ENCODE assay signal across 15 cellular contexts in the genomic region with DNA sequence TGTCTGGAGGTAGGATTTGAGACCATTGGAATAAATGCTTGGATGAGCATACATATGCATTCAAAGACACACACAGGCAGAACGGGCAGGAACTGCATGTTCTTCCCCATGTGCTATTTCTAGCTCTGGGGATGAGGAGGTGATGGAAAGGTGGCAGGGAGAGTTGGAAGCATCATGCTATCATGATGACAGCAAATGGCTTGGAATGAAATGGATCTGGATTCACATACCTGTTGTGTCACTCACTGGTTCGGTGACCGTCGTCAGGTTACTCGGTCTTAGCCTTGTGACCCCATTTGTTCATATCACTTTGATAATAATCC.
DNase-seq lines count a peak whose midpoint lies in the region; ATAC-seq, FAIRE-seq and TF ChIP-seq lines count a peak whose summit lies in the region.
"Had no signal": no experiment of that assay in that cellular context is flagged by ENCODE, and none has a peak within 500 bp of the region (broad histone marks: within the 10 kb centered on the region; RNA-seq: fewer than 3 reads in every experiment).

No MANE protein-coding gene starts in this region.

- no peak overlapping the region for H2BK120ac ChIP-seq in neuronal stem cell (ENCODE audit: low read depth, low read length)

- TF ChIP-seq EP300 in stomach (IDR thresholded peaks at IDR 0.05), result no peak

- H3K4me1 ChIP-seq in right lobe of liver, result peaks cover 0 to 13% (median 3%) of the 10 kb centered on the region in 4 donors
- H3K4me1 ChIP-seq in neuronal stem cell (ENCODE audit: control insufficient read depth in 2 of 2, insufficient read depth in 1 of 2, low read depth in 1 of 2, low read length in 2 of 2), result peaks cover 6 to 17% of the 10 kb centered on the region in 2 donors
- H3K4me1 ChIP-seq in stomach, result no peaks in the 10 kb centered on the region

- H3K4me3 ChIP-seq in bronchial epithelial cell (ENCODE audit: low read depth, low read length) (no peak overlapping the region), right lobe of liver (no peak overlapping the region), neuronal stem cell (ENCODE audit: low read length in 2 of 2) (peak overlapping the region in 1 of 2 donors; percentile 60), stomach (no peak overlapping the region)
- H3K4me3 ChIP-seq: BLaER1 treated with 17β-estradiol and CSF1 and Interleukin-3, amounts not matched to agents 10 nM and 100 nM; GM12878 had no signal

- H3K14ac ChIP-seq in neuronal stem cell (ENCODE audit: low read length), result no peak overlapping the region

- no peak overlapping the region for H2AK5ac ChIP-seq in neuronal stem cell (ENCODE audit: low read depth, low read length)

- DNase-seq in bronchial epithelial cell (ENCODE audit: low read depth) (no peak), right lobe of liver (no peak), neuronal stem cell (ENCODE audit: low spot score) (no peak), NCI-H187 treated with DMSO at 0.1 percent for 48 hours (lab: John Stamatoyannopoulos, UW) (no peak), stomach (no peak), NCI-H1105 (lab: John Stamatoyannopoulos, UW) (no peak)
- DNase-seq: CD4-positive, alpha-beta memory T cell; DND-41; Karpas-422; NCI-H1694 treated with DMSO at 0.1 percent for 48 hours; PC-3; Right ventricle myocardium superior had no signal

- no peak overlapping the region for H2BK12ac ChIP-seq in neuronal stem cell (ENCODE audit: low read length)

- no peak overlapping the region for H3K4me2 ChIP-seq in neuronal stem cell (ENCODE audit: insufficient read depth, low read length, poor library complexity, severe bottlenecking)
- H3K4me2 ChIP-seq: BLaER1 treated with 17β-estradiol and CSF1 and Interleukin-3, amounts not matched to agents 10 nM and 100 nM had no signal

- WGBS in right lobe of liver (ENCODE audit: insufficient coverage, low coverage, low lambda C conversion rate, missing lambda C conversion rate), result 32% methylated on average over 5 of the region's 5 CpGs
- WGBS in neuronal stem cell (ENCODE audit: extremely low coverage in 2 of 2, insufficient read length in 2 of 2, insufficient replicate concordance in 1 of 2), 2 donors, result no CpG with 5 or more reads among the region's 5 CpGs
- WGBS in stomach, 5 donors, result 85 to 93% (median 87%) methylated on average over 5 of the region's 5 CpGs

- no peak overlapping the region for H2BK15ac ChIP-seq in neuronal stem cell (ENCODE audit: low read length)

- H3K4ac ChIP-seq in neuronal stem cell (ENCODE audit: low read length), result no peak overlapping the region

- FAIRE-seq in bronchial epithelial cell (lab: Jason Lieb, UNC), result peak; percentile 82
- FAIRE-seq: GM12878 had no signal

- H4K8ac ChIP-seq in neuronal stem cell (ENCODE audit: low read depth, low read length), result no peak overlapping the region

- H3K27me3 ChIP-seq in bronchial epithelial cell (ENCODE audit: control insufficient read depth, insufficient read depth, low read length) (no peaks in the 10 kb centered on the region), right lobe of liver (no peaks in the 10 kb centered on the region), neuronal stem cell (ENCODE audit: control insufficient read depth in 3 of 3, insufficient read depth in 3 of 3, low read depth in 1 of 3, low read length in 3 of 3) (no peaks in the 10 kb centered on the region), stomach (no peaks in the 10 kb centered on the region)
- H3K27me3 ChIP-seq: BLaER1 treated with 17β-estradiol and CSF1 and Interleukin-3, amounts not matched to agents 10 nM and 100 nM had no signal

- TF ChIP-seq CTCF in bronchial epithelial cell (IDR thresholded peaks at IDR 0.05; ENCODE audit: insufficient read depth, low read length, severe bottlenecking) (no peak), right lobe of liver (IDR thresholded peaks at IDR 0.05) (no peak), stomach (IDR thresholded peaks at IDR 0.05) (no peak)

- H4K91ac ChIP-seq in neuronal stem cell (ENCODE audit: low read depth, low read length, poor library complexity), result no peak overlapping the region

- intact Hi-C loops in right lobe of liver (cut with DNase I), result no loop called here
- intact Hi-C loops in stomach (cut with DNase I; ENCODE audit: low total_unique reads), result no loop called here

- no peak overlapping the region for H2AFZ ChIP-seq in neuronal stem cell (ENCODE audit: low read length)

- H3K9me3 ChIP-seq in right lobe of liver (no peaks in the 10 kb centered on the region), neuronal stem cell (replicated peaks in 1 of 2; ENCODE audit: control insufficient read depth in 2 of 2, insufficient read depth in 1 of 2, low read depth in 1 of 2, low read length in 2 of 2) (no peaks in the 10 kb centered on the region), stomach (peaks cover 0 to 6% (median 0%) of the 10 kb centered on the region in 4 donors)
- H3K9me3 ChIP-seq: BLaER1 treated with 17β-estradiol and CSF1 and Interleukin-3, amounts not matched to agents 10 nM and 100 nM had no signal

- H3K36me3 ChIP-seq in bronchial epithelial cell (ENCODE audit: control insufficient read depth, insufficient read depth, low read length) (no peaks in the 10 kb centered on the region), right lobe of liver (no peaks in the 10 kb centered on the region), neuronal stem cell (replicated peaks in 1 of 2; ENCODE audit: control insufficient read depth in 2 of 2, insufficient read depth in 2 of 2, low read length in 2 of 2) (no peaks in the 10 kb centered on the region), stomach (no peaks in the 10 kb centered on the region)
- H3K36me3 ChIP-seq: BLaER1 treated with 17β-estradiol and CSF1 and Interleukin-3, amounts not matched to agents 10 nM and 100 nM had no signal

- TF ChIP-seq POLR2A in right lobe of liver (IDR thresholded peaks at IDR 0.05) (no peak), stomach (IDR thresholded peaks at IDR 0.05) (no peak)

- no peak overlapping the region for H3K9ac ChIP-seq in neuronal stem cell (ENCODE audit: low read depth, low read length, poor library complexity)
- H3K9ac ChIP-seq: BLaER1 treated with 17β-estradiol and CSF1 and Interleukin-3, amounts not matched to agents 10 nM and 100 nM had no signal

- peak; percentile 14 to 51 (median 29) for ATAC-seq in right lobe of liver
- ATAC-seq in GM21786 (IDR thresholded peaks at IDR 0.05; ENCODE audit: unreplicated experiment), result no peak
- ATAC-seq: GM12878, PC-3 had no signal

- peak overlapping the region in 2 of 3 donors; percentile 9 to 52 for H3K27ac ChIP-seq in right lobe of liver
- no peak overlapping the region for H3K27ac ChIP-seq in neuronal stem cell (replicated peaks; ENCODE audit: low read length)
- no peak overlapping the region for H3K27ac ChIP-seq in stomach
- H3K27ac ChIP-seq: BLaER1 treated with 17β-estradiol and CSF1 and Interleukin-3, amounts not matched to agents 10 nM and 100 nM had no signal

- H3K18ac ChIP-seq in neuronal stem cell (ENCODE audit: low read length), result peak overlapping the region; percentile 41

- no peak overlapping the region for H3K23ac ChIP-seq in neuronal stem cell (ENCODE audit: low read depth, low read length, poor library complexity)

- no peaks in the 10 kb centered on the region for H3K79me1 ChIP-seq in neuronal stem cell (ENCODE audit: low read depth, low read length)

- no peak overlapping the region for H2BK5ac ChIP-seq in neuronal stem cell (ENCODE audit: low read length)

Comparison
In these comparisons a context has a peak if more than half of its experiments do, and no peak if none do; other contexts are left out.
1. H3K27ac ChIP-seq: peak in right lobe of liver (2 of 3); none in neuronal stem cell (single experiment) and stomach (0 of 5).